Comparison of ENCODE assay signal across 12 cellular contexts in genomic region chr9:125243792-125244260, GRCh38. TPM values are rescaled to one million over a fixed set of nuclear protein-coding genes. Genes with fewer than 3 reads are reported as not detected.
DNase-seq lines count a peak whose midpoint lies in the region; ATAC-seq and TF ChIP-seq lines count a peak whose summit lies in the region.
"Had no signal": no experiment of that assay in that cellular context is flagged by ENCODE, and none has a peak within 500 bp of the region (broad histone marks: within the 10 kb centered on the region; RNA-seq: fewer than 3 reads in every experiment).

No MANE protein-coding gene starts in this region.

- no peak overlapping the region for H3K9ac ChIP-seq in PC-3 (ENCODE audit: low read length)
- H3K9ac ChIP-seq in colonic mucosa (ENCODE audit: low read depth in 2 of 2, low read length in 2 of 2) = no peak overlapping the region

- H3K36me3 ChIP-seq in PC-3 (ENCODE audit: low read depth, low read length) (peaks cover 22% of the 10 kb centered on the region), colonic mucosa (peaks cover 5% of the 10 kb centered on the region)

- no peaks in the 10 kb centered on the region for H3K9me3 ChIP-seq in PC-3 (ENCODE audit: low read length)
- no peaks in the 10 kb centered on the region for H3K9me3 ChIP-seq in colonic mucosa
- H3K9me3 ChIP-seq: esophagus squamous epithelium had no signal

- peak overlapping the region; percentile 22 for H3K27ac Mint-ChIP-seq in activated CD4-positive, alpha-beta T cell treated with anti-CD3 and anti-CD28 coated beads, Interleukin-2, amount 10 ng/mL, durations not matched to agents 7 days and 5 days
- H3K27ac Mint-ChIP-seq in chondrocyte (ENCODE audit: unreplicated experiment) = peak overlapping the region; percentile 97
- H3K27ac Mint-ChIP-seq: dendritic cell treated with granulocyte-macrophage colony-stimulating factor and Interleukin-4, amounts not matched to agents 40 ng/mL and 50 ng/mL, for 4 days had no signal

- no peak overlapping the region for H3K4me3 Mint-ChIP-seq in activated CD4-positive, alpha-beta T cell treated with anti-CD3 and anti-CD28 coated beads, Interleukin-2, amount 10 ng/mL, durations not matched to agents 7 days and 5 days
- no peak overlapping the region for H3K4me3 Mint-ChIP-seq in chondrocyte (ENCODE audit: unreplicated experiment)
- H3K4me3 Mint-ChIP-seq: dendritic cell treated with granulocyte-macrophage colony-stimulating factor and Interleukin-4, amounts not matched to agents 40 ng/mL and 50 ng/mL, for 4 days had no signal

- peaks cover 11% of the 10 kb centered on the region for H3K4me1 Mint-ChIP-seq in activated CD4-positive, alpha-beta T cell treated with anti-CD3 and anti-CD28 coated beads, Interleukin-2, amount 10 ng/mL, durations not matched to agents 7 days and 5 days
- H3K4me1 Mint-ChIP-seq in chondrocyte (ENCODE audit: low read depth) = peaks cover 39% of the 10 kb centered on the region

- H3K4me1 ChIP-seq in PC-3 (ENCODE audit: insufficient read depth, low read length) (peaks cover 24% of the 10 kb centered on the region), colonic mucosa (peaks cover 5% of the 10 kb centered on the region)

- DNase-seq in activated CD4-positive, alpha-beta T cell treated with anti-CD3 and anti-CD28 coated beads, Interleukin-2, amount 10 ng/mL, durations not matched to agents 7 days and 5 days = no peak
- DNase-seq in activated CD4-positive, alpha-beta T cell treated with anti-CD3 and anti-CD28 coated beads for 4 hours = no peak
- DNase-seq in PC-3 = no peak
- DNase-seq in chondrocyte (ENCODE audit: low spot score) = peak; percentile 20
- peak; percentile 20 for DNase-seq in posterior vena cava (ENCODE audit: low spot score)
- no peak for DNase-seq in Kasumi-1 (lab: John Stamatoyannopoulos, UW)
- DNase-seq in colonic mucosa = no peak
- DNase-seq in Right ventricle myocardium inferior (ENCODE audit: missing footprints) = no peak
- DNase-seq: esophagus squamous epithelium; head of caudate nucleus; stimulated activated CD4-positive, alpha-beta T cell treated with anti-CD3 and anti-CD28 coated beads, Interleukin-12 subunit alpha, Interleukin-12 subunit beta, amount 100 ng/mL, for 4 hours had no signal

- peaks cover 22% of the 10 kb centered on the region for H4K20me1 ChIP-seq in PC-3 (ENCODE audit: low read length)

- ATAC-seq in PC-3 = no peak
- ATAC-seq in Right ventricle myocardium inferior = no peak

- no peaks in the 10 kb centered on the region for H3K27me3 ChIP-seq in PC-3 (ENCODE audit: low read length)
- H3K27me3 ChIP-seq in colonic mucosa = no peaks in the 10 kb centered on the region
- H3K27me3 ChIP-seq: esophagus squamous epithelium had no signal

- H3K36me3 Mint-ChIP-seq in activated CD4-positive, alpha-beta T cell treated with anti-CD3 and anti-CD28 coated beads, Interleukin-2, amount 10 ng/mL, durations not matched to agents 7 days and 5 days (ENCODE audit: low read depth) = peaks cover 34% of the 10 kb centered on the region
- peaks cover 16% of the 10 kb centered on the region for H3K36me3 Mint-ChIP-seq in chondrocyte (ENCODE audit: low read depth)

- no peaks in the 10 kb centered on the region for H3K27me3 Mint-ChIP-seq in activated CD4-positive, alpha-beta T cell treated with anti-CD3 and anti-CD28 coated beads, Interleukin-2, amount 10 ng/mL, durations not matched to agents 7 days and 5 days
- no peaks in the 10 kb centered on the region for H3K27me3 Mint-ChIP-seq in chondrocyte (ENCODE audit: low read depth)
- H3K27me3 Mint-ChIP-seq: dendritic cell treated with granulocyte-macrophage colony-stimulating factor and Interleukin-4, amounts not matched to agents 40 ng/mL and 50 ng/mL, for 4 days had no signal

- TF ChIP-seq CTCF in PC-3 (conservative IDR thresholded peaks at IDR 0.05; ENCODE audit: low read depth, low read length) (no peak), chondrocyte (IDR thresholded peaks at IDR 0.05) (no peak), colonic mucosa (IDR thresholded peaks at IDR 0.05) (no peak)

- CTCF ChIA-PET in activated CD4-positive, alpha-beta T cell treated with anti-CD3 and anti-CD28 coated beads, Interleukin-2, amount 10 ng/mL, durations not matched to agents 7 days and 5 days (lab: Charles Lee) = interaction anchor here (0.7 to 1.4 kb wide), 2 partner anchors 17 to 18 kb away, joined by 3 to 6 read pairs; partner anchors contain the start of gene GAPVD1
- CTCF ChIA-PET in PC-3 (lab: Charles Lee) = no interaction called here

- no peaks in the 10 kb centered on the region for H3K9me3 Mint-ChIP-seq in activated CD4-positive, alpha-beta T cell treated with anti-CD3 and anti-CD28 coated beads, Interleukin-2, amount 10 ng/mL, durations not matched to agents 7 days and 5 days
- H3K9me3 Mint-ChIP-seq in chondrocyte (ENCODE audit: low read depth) = no peaks in the 10 kb centered on the region
- H3K9me3 Mint-ChIP-seq: dendritic cell treated with granulocyte-macrophage colony-stimulating factor and Interleukin-4, amounts not matched to agents 40 ng/mL and 50 ng/mL, for 4 days had no signal

- H3K79me2 ChIP-seq in PC-3 (ENCODE audit: low read length) = peaks cover 32% of the 10 kb centered on the region

- intact Hi-C loops in PC-3 (cut with micrococcal nuclease) (loop anchor here (1.0 kb wide), 1 partner anchor 85 kb away; no protein-coding TSS in a partner anchor), posterior vena cava (cut with DNase I) (loop anchor here in 1 of 2 donors (10.0 kb wide), 1 partner anchor 91 kb away; no protein-coding TSS in a partner anchor), colonic mucosa (cut with DNase I) (no loop called here), Right ventricle myocardium inferior (cut with DNase I) (loop anchor here (2.0 to 5.0 kb wide), 2 partner anchors 17 to 42 kb away; partner anchors contain the start of genes GAPVD1 and RABEPK)

- peaks cover 3% of the 10 kb centered on the region for H3F3A ChIP-seq in PC-3 (ENCODE audit: low read length, unreplicated experiment)

- no peak overlapping the region for H2AFZ ChIP-seq in PC-3 (ENCODE audit: low read length)

- H3K9me2 ChIP-seq in PC-3 (replicated peaks; ENCODE audit: low read length) = no peaks in the 10 kb centered on the region

- H3K4me3 ChIP-seq in PC-3 (ENCODE audit: low read length) (no peak overlapping the region), colonic mucosa (no peak overlapping the region)
- H3K4me3 ChIP-seq: esophagus squamous epithelium had no signal

- peak overlapping the region; percentile 39 for H3K27ac ChIP-seq in PC-3 (ENCODE audit: low read length)
- H3K27ac ChIP-seq in colonic mucosa = no peak overlapping the region
- H3K27ac ChIP-seq: esophagus squamous epithelium had no signal

- peak overlapping the region; percentile 39 for H3K4me2 ChIP-seq in PC-3 (ENCODE audit: low read length)

- POLR2A ChIA-PET in activated CD4-positive, alpha-beta T cell treated with anti-CD3 and anti-CD28 coated beads, Interleukin-2, amount 10 ng/mL, durations not matched to agents 7 days and 5 days (lab: Charles Lee) = no interaction called here
- POLR2A ChIA-PET in PC-3 (lab: Charles Lee; ENCODE audit: unreplicated experiment) = interaction anchor here (0.5 to 2.0 kb wide), 3 partner anchors 53 to 100 kb away, joined by 4 to 7 read pairs (median 7); partner anchors contain the start of gene SCAI

- BruUV-seq in PC-3 (replicated peaks; lab: Mats Ljungman, UMichigan) = no TSS peak

RNA-seq across cellular contexts. Expression of gene HSPA5, which starts 2.7 kb away (rescaled TPM):
- 100 to 1,000 TPM; 124 to 127 TPM for total RNA-seq in activated CD4-positive, alpha-beta T cell treated with anti-CD3 and anti-CD28 coated beads, Interleukin-2, amount 10 ng/mL, durations not matched to agents 7 days and 5 days
- 112 and 142 TPM in 2 replicates for total RNA-seq in PC-3 (2014; rRNA removed)
- total RNA-seq in chondrocyte = 176 to 369 TPM (median 362 TPM) in 3 replicates
- total RNA-seq in posterior vena cava = 100 to 1,000 TPM; 160 to 218 TPM
- 100 to 1,000 TPM; 281 to 441 TPM for total RNA-seq in colonic mucosa
- 195 TPM for total RNA-seq in Right ventricle myocardium inferior

RNA-seq across cellular contexts. Expression of gene GAPVD1, which starts 17.8 kb away (rescaled TPM):
- total RNA-seq in activated CD4-positive, alpha-beta T cell treated with anti-CD3 and anti-CD28 coated beads, Interleukin-2, amount 10 ng/mL, durations not matched to agents 7 days and 5 days = 10 to 100 TPM; 49.7 to 53.6 TPM
- total RNA-seq in PC-3 (2014; rRNA removed) (29.7 and 30.5 TPM in 2 replicates), chondrocyte (46.2 to 57.0 TPM (median 47.9 TPM) in 3 replicates), posterior vena cava (10 to 100 TPM; 42.5 to 53.3 TPM), colonic mucosa (10 to 100 TPM; 38.9 to 42.0 TPM), Right ventricle myocardium inferior (31.5 TPM)

RNA-seq across cellular contexts. Expression of gene RABEPK, which starts 43.5 kb away (rescaled TPM):
- total RNA-seq in activated CD4-positive, alpha-beta T cell treated with anti-CD3 and anti-CD28 coated beads, Interleukin-2, amount 10 ng/mL, durations not matched to agents 7 days and 5 days = 10 to 100 TPM; 14.6 to 17.2 TPM
- 22.2 and 27.8 TPM in 2 replicates for total RNA-seq in PC-3 (2014; rRNA removed)
- 25.3 to 31.8 TPM (median 27.0 TPM) in 3 replicates for total RNA-seq in chondrocyte
- total RNA-seq in posterior vena cava = 10 to 100 TPM; 15.6 to 16.4 TPM
- total RNA-seq in colonic mucosa = 10 to 100 TPM in 1 of 2 donors, 1 to 10 TPM in 1; 8.0 to 17.2 TPM
- total RNA-seq in Right ventricle myocardium inferior = 8.3 TPM

RNA-seq across cellular contexts. Expression of gene PPP6C, which starts 54.2 kb away (rescaled TPM):
- total RNA-seq in activated CD4-positive, alpha-beta T cell treated with anti-CD3 and anti-CD28 coated beads, Interleukin-2, amount 10 ng/mL, durations not matched to agents 7 days and 5 days = 10 to 100 TPM; 50.3 to 54.3 TPM
- 10.8 and 16.4 TPM in 2 replicates for total RNA-seq in PC-3 (2014; rRNA removed)
- total RNA-seq in chondrocyte = 31.8 to 39.8 TPM (median 35.3 TPM) in 3 replicates
- total RNA-seq in posterior vena cava = 10 to 100 TPM; 35.2 to 39.5 TPM
- 10 to 100 TPM; 48.2 to 54.7 TPM for total RNA-seq in colonic mucosa
- total RNA-seq in Right ventricle myocardium inferior = 39.4 TPM

Comparison
In these comparisons a context has a peak if more than half of its experiments do, and no peak if none do; other contexts are left out.
1. DNase-seq: peak in chondrocyte (single experiment) and posterior vena cava (single experiment); none in activated CD4-positive, alpha-beta T cell treated with anti-CD3 and anti-CD28 coated beads, Interleukin-2, amount 10 ng/mL, durations not matched to agents 7 days and 5 days (single experiment), activated CD4-positive, alpha-beta T cell treated with anti-CD3 and anti-CD28 coated beads for 4 hours (0 of 2), PC-3 (single experiment), Kasumi-1 (0 of 2), colonic mucosa (single experiment) and Right ventricle myocardium inferior (single experiment).